Comparison of ENCODE assay signal across 8 cellular contexts in the genomic region with DNA sequence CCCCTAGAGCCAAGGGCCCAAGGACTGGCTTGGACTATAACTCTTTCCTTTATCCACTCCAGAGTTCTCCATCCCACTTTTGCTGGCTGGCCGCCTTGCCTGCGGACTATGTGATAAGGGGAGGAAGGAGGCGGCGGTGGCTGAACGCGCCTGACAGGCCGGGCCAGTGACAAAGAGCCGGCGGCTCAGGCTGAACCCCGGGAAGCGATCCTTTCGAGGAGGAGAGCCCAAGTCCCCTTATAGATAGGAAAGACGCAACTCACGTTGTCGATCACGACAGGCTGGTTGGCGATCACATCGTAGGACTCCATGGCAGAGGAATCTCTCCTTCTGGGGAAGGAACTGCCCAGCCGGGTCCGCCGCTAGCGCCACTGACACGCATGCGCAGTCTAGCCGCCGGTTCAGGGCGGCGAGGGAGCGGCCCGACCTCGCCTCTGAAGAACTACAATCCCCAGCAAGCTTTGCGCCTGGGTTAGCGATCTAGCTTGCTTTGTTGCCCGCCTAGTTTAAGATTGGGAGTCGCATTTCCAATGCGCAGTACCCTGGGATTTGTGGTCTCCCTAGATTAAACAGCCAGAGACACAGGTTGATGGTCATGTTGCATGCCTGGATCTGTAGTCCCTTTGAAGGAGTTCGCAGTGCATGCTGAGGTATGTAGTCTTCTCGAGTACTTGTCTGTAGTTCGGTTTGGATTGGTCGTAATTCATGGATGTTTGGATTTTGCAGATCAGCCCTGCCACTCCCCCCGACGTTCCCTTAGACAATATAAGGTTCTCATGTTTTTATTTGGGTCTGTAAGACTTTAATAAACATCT. TPM values are rescaled to one million over a fixed set of nuclear protein-coding genes. Genes with fewer than 3 reads are reported as not detected.
DNase-seq lines count a peak whose midpoint lies in the region; ATAC-seq lines count a peak whose summit lies in the region.

A gene (minus strand): TSS at position 376 of the 815 bp plus-strand sequence. CDS start 65 bp downstream, at position 311.

- H3K4me3 Mint-ChIP-seq in IgD-negative memory B cell, result no peak within 1 kb of the TSS

- DNase-seq in DMS114 treated with DMSO at 0.1 percent for 48 hours (lab: John Stamatoyannopoulos, UW; ENCODE audit: unreplicated experiment), result peak; percentile 99
- peak; percentile 100 for DNase-seq in OCI-M1 (lab: John Stamatoyannopoulos, UW)
- peak; percentile 92 for DNase-seq in activated T-cell treated with anti-CD3 and anti-CD28 coated beads for 24 hours (ENCODE audit: low read depth)
- DNase-seq in epidermal melanocyte (ENCODE audit: insufficient read length, low spot score), result peak; percentile 80
- DNase-seq in midbrain (lab: John Stamatoyannopoulos, UW), result peak; percentile 99
- peak; percentile 85 to 90 for DNase-seq in stimulated activated CD8-positive, alpha-beta memory T cell treated with anti-CD3 and anti-CD28 coated beads, Interleukin-2, amount 100 ng/mL, for 1 hour (ENCODE audit: low read depth in 2 of 2)

- peak; percentile 57 for ATAC-seq in GM21529 (IDR thresholded peaks at IDR 0.05; ENCODE audit: unreplicated experiment)

- no peaks in the 10 kb centered on the region for H3K9me3 Mint-ChIP-seq in IgD-negative memory B cell

- H3K36me3 Mint-ChIP-seq in IgD-negative memory B cell, result peaks cover 2% of the 10 kb centered on the region

- H3K27me3 Mint-ChIP-seq in IgD-negative memory B cell, result no peaks in the 10 kb centered on the region

- H3K27ac Mint-ChIP-seq in IgD-negative memory B cell, result no peak within 1 kb of the TSS

- H3K4me1 Mint-ChIP-seq in IgD-negative memory B cell, result peaks cover 6 to 28% (median 16%) of the 10 kb centered on the region in 3 donors

RNA-seq across cellular contexts. Expression of the gene that starts here (rescaled TPM):
- polyA plus RNA-seq in IgD-negative memory B cell, result 53.4 TPM

Comparison
In these comparisons a context has a peak if more than half of its experiments do, and no peak if none do; other contexts are left out.
1. Peak in every context shown above with its lines: DNase-seq and ATAC-seq.